1 cellular context compared by ENCODE assay signal in the genomic region with DNA sequence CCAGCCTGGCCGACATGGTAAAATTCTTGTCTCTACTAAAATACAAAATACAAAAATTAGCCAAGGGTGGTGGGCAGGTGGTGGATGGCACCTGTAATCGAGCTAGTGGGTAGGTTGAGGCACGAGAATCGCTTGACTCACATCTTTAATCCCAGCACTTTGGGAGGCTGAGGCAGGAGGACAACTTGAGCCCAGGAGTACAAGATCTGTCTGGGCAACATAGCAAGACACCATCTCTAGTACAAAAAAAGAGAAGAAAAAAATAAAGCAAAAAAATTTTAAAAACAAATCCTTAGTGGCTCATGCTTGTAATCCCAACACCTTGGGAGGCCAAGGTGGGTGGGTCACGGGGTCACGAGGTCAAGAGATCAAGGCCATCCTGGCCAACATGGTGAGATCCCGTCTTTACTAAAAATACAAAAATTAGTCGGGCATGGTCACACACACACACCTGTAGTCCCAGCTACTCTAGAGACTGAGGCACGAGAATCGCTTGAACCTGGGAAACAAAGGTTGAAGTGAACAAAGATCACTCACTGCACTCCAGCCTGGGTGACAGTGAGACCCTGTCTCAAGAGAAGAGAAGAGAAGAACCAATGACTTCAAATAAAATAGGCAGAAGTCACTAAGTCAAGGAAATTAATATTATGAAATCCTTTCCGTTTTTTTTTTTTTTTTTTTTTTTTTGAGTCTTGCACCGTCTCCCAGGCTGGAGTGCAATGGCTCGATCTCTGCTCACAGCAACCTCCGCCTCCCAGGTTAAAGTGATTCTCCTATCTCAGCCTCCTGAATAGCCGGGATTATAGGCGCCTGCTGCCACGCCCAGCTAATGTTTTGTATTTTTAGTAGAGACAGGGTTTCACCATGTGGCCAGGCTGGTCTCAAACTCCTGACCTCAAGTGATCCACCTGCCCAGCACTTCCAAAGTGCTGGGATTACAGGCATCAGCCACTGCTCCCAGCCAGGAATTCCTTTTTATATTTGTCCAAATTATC.
A peak's percentile ranks its signal among the peaks of the same experiment; 100 is the strongest.
TF ChIP-seq lines count a peak whose summit lies in the region.

No MANE protein-coding gene starts in this region.

TF ChIP-seq in HepG2, 621 proteins besides CTCF, POLR2A, EP300 and RAD21:
- TF ChIP-seq, protein P1, sequence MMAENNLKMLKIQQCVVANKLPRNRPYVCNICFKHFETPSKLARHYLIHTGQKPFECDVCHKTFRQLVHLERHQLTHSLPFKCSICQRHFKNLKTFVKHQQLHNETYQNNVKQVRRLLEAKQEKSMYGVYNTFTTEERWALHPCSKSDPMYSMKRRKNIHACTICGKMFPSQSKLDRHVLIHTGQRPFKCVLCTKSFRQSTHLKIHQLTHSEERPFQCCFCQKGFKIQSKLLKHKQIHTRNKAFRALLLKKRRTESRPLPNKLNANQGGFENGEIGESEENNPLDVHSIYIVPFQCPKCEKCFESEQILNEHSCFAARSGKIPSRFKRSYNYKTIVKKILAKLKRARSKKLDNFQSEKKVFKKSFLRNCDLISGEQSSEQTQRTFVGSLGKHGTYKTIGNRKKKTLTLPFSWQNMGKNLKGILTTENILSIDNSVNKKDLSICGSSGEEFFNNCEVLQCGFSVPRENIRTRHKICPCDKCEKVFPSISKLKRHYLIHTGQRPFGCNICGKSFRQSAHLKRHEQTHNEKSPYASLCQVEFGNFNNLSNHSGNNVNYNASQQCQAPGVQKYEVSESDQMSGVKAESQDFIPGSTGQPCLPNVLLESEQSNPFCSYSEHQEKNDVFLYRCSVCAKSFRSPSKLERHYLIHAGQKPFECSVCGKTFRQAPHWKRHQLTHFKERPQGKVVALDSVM (CRISPR knock-in tag; IDR thresholded peaks at IDR 0.05), result peak; percentile 55
- TF ChIP-seq ISL2 (CRISPR knock-in tag; IDR thresholded peaks at IDR 0.05) (no peak), ZNF510 (CRISPR knock-in tag; IDR thresholded peaks at IDR 0.05; ENCODE audit: low read depth) (no peak), ZNF383 (CRISPR knock-in tag; IDR thresholded peaks at IDR 0.05; ENCODE audit: borderline replicate concordance) (no peak), FIP1L1 (IDR thresholded peaks at IDR 0.05; ENCODE audit: borderline replicate concordance, insufficient read depth, low read depth, low read length) (no peak), NR2F6 (IDR thresholded peaks at IDR 0.05) (peak; percentile 69; the same call in 1 of the 2 replicates), NR2F6 (CRISPR knock-in tag; IDR thresholded peaks at IDR 0.05) (0 out of 2 replicates have a peak, but pooled peaks have one; percentile 9), GATAD2A (CRISPR knock-in tag; IDR thresholded peaks at IDR 0.05) (no peak), POGZ (CRISPR knock-in tag; IDR thresholded peaks at IDR 0.05) (no peak), MBNL3 (CRISPR knock-in tag; conservative IDR thresholded peaks at IDR 0.05) (no peak), ZNF121 (CRISPR knock-in tag; IDR thresholded peaks at IDR 0.05) (peak; percentile 72), ZNF253 (CRISPR knock-in tag; IDR thresholded peaks at IDR 0.05; ENCODE audit: borderline replicate concordance) (no peak), ELF4 (CRISPR knock-in tag; IDR thresholded peaks at IDR 0.05; ENCODE audit: borderline replicate concordance) (no peak), SNAI1 (CRISPR knock-in tag; IDR thresholded peaks at IDR 0.05; ENCODE audit: borderline replicate concordance) (no peak), NR2F1 (CRISPR knock-in tag; IDR thresholded peaks at IDR 0.05) (peak in 1 of 2 experiments; percentile 85; a peak in 2 of 4 replicates), ZSCAN25 (CRISPR knock-in tag; IDR thresholded peaks at IDR 0.05) (no peak), ATRX (CRISPR knock-in tag; IDR thresholded peaks at IDR 0.05; ENCODE audit: borderline replicate concordance) (no peak), ZNF652 (CRISPR knock-in tag; IDR thresholded peaks at IDR 0.05; ENCODE audit: borderline replicate concordance, low read depth) (no peak), ARNT (IDR thresholded peaks at IDR 0.05) (no peak), ZNF549 (CRISPR knock-in tag; IDR thresholded peaks at IDR 0.05) (no peak)
- TF ChIP-seq, protein P2, sequence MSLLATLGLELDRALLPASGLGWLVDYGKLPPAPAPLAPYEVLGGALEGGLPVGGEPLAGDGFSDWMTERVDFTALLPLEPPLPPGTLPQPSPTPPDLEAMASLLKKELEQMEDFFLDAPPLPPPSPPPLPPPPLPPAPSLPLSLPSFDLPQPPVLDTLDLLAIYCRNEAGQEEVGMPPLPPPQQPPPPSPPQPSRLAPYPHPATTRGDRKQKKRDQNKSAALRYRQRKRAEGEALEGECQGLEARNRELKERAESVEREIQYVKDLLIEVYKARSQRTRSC (CRISPR knock-in tag; IDR thresholded peaks at IDR 0.05; ENCODE audit: low read depth), result no peak
- TF ChIP-seq, protein P3, sequence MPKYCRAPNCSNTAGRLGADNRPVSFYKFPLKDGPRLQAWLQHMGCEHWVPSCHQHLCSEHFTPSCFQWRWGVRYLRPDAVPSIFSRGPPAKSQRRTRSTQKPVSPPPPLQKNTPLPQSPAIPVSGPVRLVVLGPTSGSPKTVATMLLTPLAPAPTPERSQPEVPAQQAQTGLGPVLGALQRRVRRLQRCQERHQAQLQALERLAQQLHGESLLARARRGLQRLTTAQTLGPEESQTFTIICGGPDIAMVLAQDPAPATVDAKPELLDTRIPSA (CRISPR knock-in tag; IDR thresholded peaks at IDR 0.05; ENCODE audit: borderline replicate concordance), result no peak
- TF ChIP-seq, protein P4, sequence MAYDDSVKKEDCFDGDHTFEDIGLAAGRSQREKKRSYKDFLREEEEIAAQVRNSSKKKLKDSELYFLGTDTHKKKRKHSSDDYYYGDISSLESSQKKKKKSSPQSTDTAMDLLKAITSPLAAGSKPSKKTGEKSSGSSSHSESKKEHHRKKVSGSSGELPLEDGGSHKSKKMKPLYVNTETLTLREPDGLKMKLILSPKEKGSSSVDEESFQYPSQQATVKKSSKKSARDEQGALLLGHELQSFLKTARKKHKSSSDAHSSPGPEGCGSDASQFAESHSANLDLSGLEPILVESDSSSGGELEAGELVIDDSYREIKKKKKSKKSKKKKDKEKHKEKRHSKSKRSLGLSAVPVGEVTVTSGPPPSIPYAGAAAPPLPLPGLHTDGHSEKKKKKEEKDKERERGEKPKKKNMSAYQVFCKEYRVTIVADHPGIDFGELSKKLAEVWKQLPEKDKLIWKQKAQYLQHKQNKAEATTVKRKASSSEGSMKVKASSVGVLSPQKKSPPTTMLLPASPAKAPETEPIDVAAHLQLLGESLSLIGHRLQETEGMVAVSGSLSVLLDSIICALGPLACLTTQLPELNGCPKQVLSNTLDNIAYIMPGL (CRISPR knock-in tag; IDR thresholded peaks at IDR 0.05; ENCODE audit: borderline replicate concordance in 1 of 2, low read depth in 1 of 2), result no peak
- TF ChIP-seq, protein P5, sequence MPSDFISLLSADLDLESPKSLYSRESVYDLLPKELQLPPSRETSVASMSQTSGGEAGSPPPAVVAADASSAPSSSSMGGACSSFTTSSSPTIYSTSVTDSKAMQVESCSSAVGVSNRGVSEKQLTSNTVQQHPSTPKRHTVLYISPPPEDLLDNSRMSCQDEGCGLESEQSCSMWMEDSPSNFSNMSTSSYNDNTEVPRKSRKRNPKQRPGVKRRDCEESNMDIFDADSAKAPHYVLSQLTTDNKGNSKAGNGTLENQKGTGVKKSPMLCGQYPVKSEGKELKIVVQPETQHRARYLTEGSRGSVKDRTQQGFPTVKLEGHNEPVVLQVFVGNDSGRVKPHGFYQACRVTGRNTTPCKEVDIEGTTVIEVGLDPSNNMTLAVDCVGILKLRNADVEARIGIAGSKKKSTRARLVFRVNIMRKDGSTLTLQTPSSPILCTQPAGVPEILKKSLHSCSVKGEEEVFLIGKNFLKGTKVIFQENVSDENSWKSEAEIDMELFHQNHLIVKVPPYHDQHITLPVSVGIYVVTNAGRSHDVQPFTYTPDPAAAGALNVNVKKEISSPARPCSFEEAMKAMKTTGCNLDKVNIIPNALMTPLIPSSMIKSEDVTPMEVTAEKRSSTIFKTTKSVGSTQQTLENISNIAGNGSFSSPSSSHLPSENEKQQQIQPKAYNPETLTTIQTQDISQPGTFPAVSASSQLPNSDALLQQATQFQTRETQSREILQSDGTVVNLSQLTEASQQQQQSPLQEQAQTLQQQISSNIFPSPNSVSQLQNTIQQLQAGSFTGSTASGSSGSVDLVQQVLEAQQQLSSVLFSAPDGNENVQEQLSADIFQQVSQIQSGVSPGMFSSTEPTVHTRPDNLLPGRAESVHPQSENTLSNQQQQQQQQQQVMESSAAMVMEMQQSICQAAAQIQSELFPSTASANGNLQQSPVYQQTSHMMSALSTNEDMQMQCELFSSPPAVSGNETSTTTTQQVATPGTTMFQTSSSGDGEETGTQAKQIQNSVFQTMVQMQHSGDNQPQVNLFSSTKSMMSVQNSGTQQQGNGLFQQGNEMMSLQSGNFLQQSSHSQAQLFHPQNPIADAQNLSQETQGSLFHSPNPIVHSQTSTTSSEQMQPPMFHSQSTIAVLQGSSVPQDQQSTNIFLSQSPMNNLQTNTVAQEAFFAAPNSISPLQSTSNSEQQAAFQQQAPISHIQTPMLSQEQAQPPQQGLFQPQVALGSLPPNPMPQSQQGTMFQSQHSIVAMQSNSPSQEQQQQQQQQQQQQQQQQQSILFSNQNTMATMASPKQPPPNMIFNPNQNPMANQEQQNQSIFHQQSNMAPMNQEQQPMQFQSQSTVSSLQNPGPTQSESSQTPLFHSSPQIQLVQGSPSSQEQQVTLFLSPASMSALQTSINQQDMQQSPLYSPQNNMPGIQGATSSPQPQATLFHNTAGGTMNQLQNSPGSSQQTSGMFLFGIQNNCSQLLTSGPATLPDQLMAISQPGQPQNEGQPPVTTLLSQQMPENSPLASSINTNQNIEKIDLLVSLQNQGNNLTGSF (CRISPR knock-in tag; IDR thresholded peaks at IDR 0.05), result no peak
